8 cellular contexts compared by ENCODE assay signal in genomic region chr3:179526989-179527391, GRCh38. TPM values are rescaled to one million over a fixed set of nuclear protein-coding genes. Genes with fewer than 3 reads are reported as not detected.
DNase-seq lines count a peak whose midpoint lies in the region; ATAC-seq and TF ChIP-seq lines count a peak whose summit lies in the region.

No MANE protein-coding gene starts in this region.

- no peak for TF ChIP-seq CTCF in esophagus muscularis mucosa (IDR thresholded peaks at IDR 0.05)

- peaks cover 14% of the 10 kb centered on the region for H3K27me3 Mint-ChIP-seq in activated naive CD4-positive, alpha-beta T cell treated with anti-CD3 and anti-CD28 coated beads, Interleukin-2, amount 10 ng/mL, durations not matched to agents 7 days and 5 days

- intact Hi-C loops in esophagus muscularis mucosa (cut with DNase I): no loop called here

- DNase-seq in DMS153 (lab: John Stamatoyannopoulos, UW) (peak; percentile 70), NCI-H345 treated with DMSO at 0.1 percent for 48 hours (lab: John Stamatoyannopoulos, UW; ENCODE audit: unreplicated experiment) (peak; percentile 30), esophagus muscularis mucosa (ENCODE audit: extremely low spot score) (peak; percentile 93), occipital lobe (lab: John Stamatoyannopoulos, UW) (no peak)
- DNase-seq in activated T-cell treated with anti-CD3 and anti-CD28 coated beads, Interleukin-2, amount 50 U/mL, for 48 hours: no peak
- DNase-seq in activated naive CD4-positive, alpha-beta T cell treated with anti-CD3 and anti-CD28 coated beads, Interleukin-2, amount 10 ng/mL, durations not matched to agents 7 days and 5 days: no peak

- H3K27me3 ChIP-seq in esophagus muscularis mucosa (no peaks in the 10 kb centered on the region), muscle layer of duodenum (ENCODE audit: low read depth, low read length) (no peaks in the 10 kb centered on the region)

- peak; percentile 74 for TF ChIP-seq EP300 in esophagus muscularis mucosa (IDR thresholded peaks at IDR 0.05)

- WGBS in esophagus muscularis mucosa: 6% methylated on average over 3 of the region's 3 CpGs

- CTCF ChIA-PET in activated naive CD4-positive, alpha-beta T cell treated with anti-CD3 and anti-CD28 coated beads, Interleukin-2, amount 10 ng/mL, durations not matched to agents 7 days and 5 days (lab: Charles Lee): no interaction called here

- H3K27ac Mint-ChIP-seq in activated naive CD4-positive, alpha-beta T cell treated with anti-CD3 and anti-CD28 coated beads, Interleukin-2, amount 10 ng/mL, durations not matched to agents 7 days and 5 days: no peak overlapping the region

- no peak for TF ChIP-seq POLR2A in esophagus muscularis mucosa (IDR thresholded peaks at IDR 0.05; ENCODE audit: low read depth)

- H3K36me3 ChIP-seq in esophagus muscularis mucosa: no peaks in the 10 kb centered on the region
- H3K36me3 ChIP-seq in muscle layer of duodenum (ENCODE audit: control insufficient read depth in 1 of 2, insufficient read depth in 2 of 2, low read length in 2 of 2): no peaks in the 10 kb centered on the region

- no peaks in the 10 kb centered on the region for H3K36me3 Mint-ChIP-seq in activated naive CD4-positive, alpha-beta T cell treated with anti-CD3 and anti-CD28 coated beads, Interleukin-2, amount 10 ng/mL, durations not matched to agents 7 days and 5 days

- no peaks in the 10 kb centered on the region for H3K9me3 ChIP-seq in esophagus muscularis mucosa
- H3K9me3 ChIP-seq in muscle layer of duodenum (ENCODE audit: control insufficient read depth in 1 of 2, low read length in 2 of 2): no peaks in the 10 kb centered on the region

- peaks cover 11 to 30% (median 25%) of the 10 kb centered on the region in 4 donors for H3K4me1 ChIP-seq in esophagus muscularis mucosa
- H3K4me1 ChIP-seq in muscle layer of duodenum (ENCODE audit: control insufficient read depth in 1 of 2, insufficient read depth in 2 of 2, low read length in 2 of 2): peaks cover 7 to 17% of the 10 kb centered on the region in 2 donors

- H3K4me1 Mint-ChIP-seq in activated naive CD4-positive, alpha-beta T cell treated with anti-CD3 and anti-CD28 coated beads, Interleukin-2, amount 10 ng/mL, durations not matched to agents 7 days and 5 days: no peaks in the 10 kb centered on the region

- ATAC-seq in HG03432 (IDR thresholded peaks at IDR 0.05; ENCODE audit: unreplicated experiment): no peak

- H3K27ac ChIP-seq in esophagus muscularis mucosa (replicated peaks in 1 of 4): peak overlapping the region; percentile 69 to 84 (median 72)
- peak overlapping the region; percentile 79 for H3K27ac ChIP-seq in muscle layer of duodenum (ENCODE audit: low read length)

- H3K4me3 ChIP-seq in esophagus muscularis mucosa (peak overlapping the region in 3 of 4 donors; percentile 15 to 30 (median 24)), muscle layer of duodenum (ENCODE audit: low read depth in 1 of 2, low read length in 2 of 2) (peak overlapping the region; percentile 12 to 20)

- H3K4me3 Mint-ChIP-seq in activated naive CD4-positive, alpha-beta T cell treated with anti-CD3 and anti-CD28 coated beads, Interleukin-2, amount 10 ng/mL, durations not matched to agents 7 days and 5 days: no peak overlapping the region

- H3K9me3 Mint-ChIP-seq in activated naive CD4-positive, alpha-beta T cell treated with anti-CD3 and anti-CD28 coated beads, Interleukin-2, amount 10 ng/mL, durations not matched to agents 7 days and 5 days: no peaks in the 10 kb centered on the region

RNA-seq across cellular contexts. Expression of gene ACTL6A, which starts 35.7 kb away (rescaled TPM):
- total RNA-seq in esophagus muscularis mucosa (10 to 100 TPM; 27.4 to 34.5 (median 34.1) TPM), occipital lobe (25.0 TPM)

Comparison
In these comparisons a context has a peak if more than half of its experiments do, and no peak if none do; other contexts are left out.
1. DNase-seq: peak in DMS153 (single experiment), NCI-H345 treated with DMSO at 0.1 percent for 48 hours (single experiment) and esophagus muscularis mucosa (single experiment); none in activated T-cell treated with anti-CD3 and anti-CD28 coated beads, Interleukin-2, amount 50 U/mL, for 48 hours (0 of 2), activated naive CD4-positive, alpha-beta T cell treated with anti-CD3 and anti-CD28 coated beads, Interleukin-2, amount 10 ng/mL, durations not matched to agents 7 days and 5 days (single experiment) and occipital lobe (single experiment).